Comparison of ENCODE assay signal across 20 cellular contexts in the genomic region with DNA sequence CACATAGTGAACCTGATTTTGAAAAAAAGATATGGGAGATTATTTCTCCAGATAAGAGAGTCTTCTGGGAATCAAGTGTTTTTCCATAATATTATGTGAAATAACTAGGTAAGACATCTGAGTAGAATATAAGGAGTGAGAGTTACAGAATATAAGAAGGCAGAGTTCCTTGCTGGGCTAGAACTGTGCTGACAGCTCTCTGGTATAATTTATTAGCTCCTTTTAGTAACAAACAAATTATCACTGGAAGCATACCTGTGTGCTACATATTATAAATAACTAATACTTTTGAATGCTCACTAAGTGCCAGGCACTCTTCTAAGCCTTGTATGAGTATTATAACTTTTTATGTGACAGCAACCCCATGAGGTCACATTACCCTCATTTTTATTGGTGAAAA. TPM values are rescaled to one million over a fixed set of nuclear protein-coding genes. Genes with fewer than 3 reads are reported as not detected.
A peak's percentile ranks its signal among the peaks of the same experiment; 100 is the strongest.
DNase-seq lines count a peak whose midpoint lies in the region; ATAC-seq and TF ChIP-seq lines count a peak whose summit lies in the region.
"Had no signal": no experiment of that assay in that cellular context is flagged by ENCODE, and none has a peak within 500 bp of the region (broad histone marks: within the 10 kb centered on the region; RNA-seq: fewer than 3 reads in every experiment).

No MANE protein-coding gene starts in this region.

- H3K9ac ChIP-seq in parathyroid adenoma: no peak overlapping the region

- intact Hi-C loops in heart right ventricle (cut with DNase I) (loop anchor here in 3 of 10 donors (5.0 to 10.0 kb wide), 2 partner anchors 40 to 53 kb away; no protein-coding TSS in a partner anchor), vagina (cut with DNase I) (no loop called here), aorta (cut with DNase I) (no loop called here)

- H3K36me3 ChIP-seq in heart right ventricle (no peaks in the 10 kb centered on the region), right atrium auricular region (no peaks in the 10 kb centered on the region), parathyroid adenoma (ENCODE audit: control insufficient read depth, insufficient read depth, low read length) (no peaks in the 10 kb centered on the region), vagina (no peaks in the 10 kb centered on the region), aorta (ENCODE audit: control insufficient read depth in 1 of 2, insufficient read depth in 2 of 2, low read length in 1 of 2) (no peaks in the 10 kb centered on the region)

- peak overlapping the region; percentile 14 for H2AFZ ChIP-seq in parathyroid adenoma
- H2AFZ ChIP-seq: hepatocyte had no signal

- H3K4me1 ChIP-seq in heart right ventricle: peaks cover 0 to 68% (median 36%) of the 10 kb centered on the region in 9 donors
- no peaks in the 10 kb centered on the region for H3K4me1 ChIP-seq in right atrium auricular region
- peaks cover 63% of the 10 kb centered on the region for H3K4me1 ChIP-seq in parathyroid adenoma
- peaks cover 34% of the 10 kb centered on the region for H3K4me1 ChIP-seq in vagina
- no peaks in the 10 kb centered on the region for H3K4me1 ChIP-seq in aorta (ENCODE audit: control insufficient read depth in 1 of 2, insufficient read depth in 2 of 2, low read length in 2 of 2)

- no peak for DNase-seq in heart right ventricle
- DNase-seq in right atrium auricular region (ENCODE audit: low spot score): no peak
- peak; percentile 40 for DNase-seq in amniotic epithelial cell (ENCODE audit: low read depth)
- no peak for DNase-seq in vagina (ENCODE audit: extremely low spot score in 2 of 2)
- no peak for DNase-seq in aorta
- DNase-seq in NOMO-1 treated with dmso at 0.1 percent for 144 hours (lab: John Stamatoyannopoulos, UW; ENCODE audit: unreplicated experiment): no peak
- DNase-seq: activated naive CD4-positive, alpha-beta T cell; activated T-cell treated with anti-CD3 and anti-CD28 coated beads, Interleukin-2, amount 50 U/mL, for 24 hours; dorsolateral prefrontal cortex; GOT3; KG1; NCI-H526; stimulated activated CD4-positive, alpha-beta T cell treated with anti-CD3 and anti-CD28 coated beads, Interleukin-1b, Interleukin-23, amount 100 ng/mL, for 48 hours; SW 1271 had no signal

- no peaks in the 10 kb centered on the region for H3K79me2 ChIP-seq in parathyroid adenoma
- H3K79me2 ChIP-seq: hepatocyte had no signal

- no peak for TF ChIP-seq POLR2A in vagina (IDR thresholded peaks at IDR 0.05)

- H3K4me3 ChIP-seq in heart right ventricle: no peak overlapping the region
- H3K4me3 ChIP-seq in right atrium auricular region: no peak overlapping the region
- H3K4me3 ChIP-seq in parathyroid adenoma (ENCODE audit: low read depth, low read length): no peak overlapping the region
- no peak overlapping the region for H3K4me3 ChIP-seq in vagina
- no peak overlapping the region for H3K4me3 ChIP-seq in aorta (ENCODE audit: low read length in 2 of 2)
- H3K4me3 ChIP-seq: dorsolateral prefrontal cortex, hepatocyte had no signal

- no peak for TF ChIP-seq CTCF in heart right ventricle (IDR thresholded peaks at IDR 0.05)
- no peak for TF ChIP-seq CTCF in right atrium auricular region (IDR thresholded peaks at IDR 0.05)
- TF ChIP-seq CTCF in parathyroid adenoma (IDR thresholded peaks at IDR 0.05): no peak
- TF ChIP-seq CTCF in vagina (IDR thresholded peaks at IDR 0.05): no peak

- ATAC-seq in heart right ventricle: peak in 1 of 8 donors; percentile 8
- ATAC-seq in HG03442 (IDR thresholded peaks at IDR 0.05; ENCODE audit: unreplicated experiment): no peak
- ATAC-seq in aorta (ENCODE audit: low FRiP score): no peak
- ATAC-seq: stimulated activated effector memory CD8-positive, alpha-beta T cell treated with anti-CD3 and anti-CD28 coated beads, Interleukin-12 subunit alpha, Interleukin-12 subunit beta, amount 100 ng/mL, for 72 hours had no signal

- H3K27me3 ChIP-seq in heart right ventricle: no peaks in the 10 kb centered on the region
- no peaks in the 10 kb centered on the region for H3K27me3 ChIP-seq in right atrium auricular region
- no peaks in the 10 kb centered on the region for H3K27me3 ChIP-seq in parathyroid adenoma (ENCODE audit: control insufficient read depth, insufficient read depth, low read length)
- no peaks in the 10 kb centered on the region for H3K27me3 ChIP-seq in vagina
- no peaks in the 10 kb centered on the region for H3K27me3 ChIP-seq in aorta (ENCODE audit: control insufficient read depth in 1 of 2, insufficient read depth in 2 of 2, low read length in 1 of 2)
- H3K27me3 ChIP-seq: dorsolateral prefrontal cortex, hepatocyte had no signal

- H3K27ac ChIP-seq in heart right ventricle (peak overlapping the region in 8 of 10 donors; percentile 41 to 83 (median 61)), right atrium auricular region (peak overlapping the region in 1 of 2 donors; percentile 37), parathyroid adenoma (peak overlapping the region; percentile 91), vagina (peak overlapping the region; percentile 14), aorta (ENCODE audit: low read depth in 1 of 2, low read length in 2 of 2) (no peak overlapping the region)
- H3K27ac ChIP-seq: dorsolateral prefrontal cortex, hepatocyte had no signal

- H3K4me2 ChIP-seq in parathyroid adenoma (ENCODE audit: low read length): peak overlapping the region; percentile 40
- H3K4me2 ChIP-seq: hepatocyte had no signal

- H3K9me3 ChIP-seq in heart right ventricle (peaks cover 0 to 5% (median 0%) of the 10 kb centered on the region in 11 donors), right atrium auricular region (no peaks in the 10 kb centered on the region), parathyroid adenoma (ENCODE audit: control insufficient read depth, low read length) (no peaks in the 10 kb centered on the region), vagina (no peaks in the 10 kb centered on the region), aorta (ENCODE audit: control insufficient read depth, low read length) (no peaks in the 10 kb centered on the region)

RNA-seq across cellular contexts. Expression of gene TNFSF10, which starts 18.9 kb away (rescaled TPM):
- 10 to 100 TPM in 9 of 10 donors, 1 to 10 TPM in 1; 4.7 to 51.5 (median 18.9) TPM for total RNA-seq in heart right ventricle
- 10 to 100 TPM; 17.2 to 17.9 TPM for polyA plus RNA-seq in heart right ventricle
- total RNA-seq in right atrium auricular region: 10 to 100 TPM; 12.6 to 15.6 TPM
- total RNA-seq in vagina: 92.8 TPM
- total RNA-seq in aorta: 10 to 100 TPM; 16.5 to 53.3 TPM
- polyA plus RNA-seq in aorta: 1 to 10 TPM; 2.7 to 8.0 TPM
- total RNA-seq: neural crest cell had no signal
- polyA plus RNA-seq: BJ had no signal

Comparison
In these comparisons a context has a peak if more than half of its experiments do, and no peak if none do; other contexts are left out.
1. H3K27ac ChIP-seq: peak in heart right ventricle (8 of 10), parathyroid adenoma (single experiment) and vagina (single experiment); none in aorta (0 of 2).